18 cellular contexts compared by ENCODE assay signal in genomic region chr5:150311015-150311692, GRCh38. TPM values are rescaled to one million over a fixed set of nuclear protein-coding genes. Genes with fewer than 3 reads are reported as not detected.
"Had no signal": no experiment of that assay in that cellular context is flagged by ENCODE, and none has a peak within 500 bp of the region (broad histone marks: within the 10 kb centered on the region; RNA-seq: fewer than 3 reads in every experiment).

No MANE protein-coding gene starts in this region.

- H3K4me1 ChIP-seq: parathyroid adenoma had no signal

- H2AFZ ChIP-seq: parathyroid adenoma had no signal

- H3K4me1 Mint-ChIP-seq: stimulated activated naive B cell treated with anti-CD40 and anti-IgM and Interleukin-4, amounts not matched to agents 10 μg/mL and 1 μg/mL and 100 μg/mL, for 72 hours had no signal

- H3K27ac ChIP-seq: dorsolateral prefrontal cortex, parathyroid adenoma, thoracic aorta had no signal

- H3K27ac Mint-ChIP-seq: activated naive CD4-positive, alpha-beta T cell treated with anti-CD3 and anti-CD28 coated beads, Interleukin-2, amount 50 U/mL, for 72 hours; activated T-cell treated with anti-CD3 and anti-CD28 coated beads, Interleukin-2, amount 50 U/mL, for 72 hours; stimulated activated naive B cell treated with anti-CD40 and anti-IgM and Interleukin-4, amounts not matched to agents 10 μg/mL and 1 μg/mL and 100 μg/mL, for 72 hours had no signal

- H3K36me3 ChIP-seq: thoracic aorta had no signal

- H3K9me3 Mint-ChIP-seq: activated naive CD4-positive, alpha-beta T cell treated with anti-CD3 and anti-CD28 coated beads, Interleukin-2, amount 50 U/mL, for 72 hours; activated T-cell treated with anti-CD3 and anti-CD28 coated beads, Interleukin-2, amount 50 U/mL, for 72 hours had no signal

- H3K36me3 Mint-ChIP-seq: activated naive CD4-positive, alpha-beta T cell treated with anti-CD3 and anti-CD28 coated beads, Interleukin-2, amount 50 U/mL, for 72 hours; stimulated activated naive B cell treated with anti-CD40 and anti-IgM and Interleukin-4, amounts not matched to agents 10 μg/mL and 1 μg/mL and 100 μg/mL, for 72 hours had no signal

- DNase-seq: activated CD4-positive, alpha-beta T cell treated with anti-CD3 and anti-CD28 coated beads for 1 hour; activated CD4-positive, alpha-beta T cell treated with anti-CD3 and anti-CD28 coated beads, Interleukin-2, amount 50 U/mL, for 4 hours; activated gamma-delta T cell; activated T-cell treated with anti-CD3 and anti-CD28 coated beads, Interleukin-2, amount 50 U/mL, for 72 hours; amniotic stem cell; central memory CD4-positive, alpha-beta T cell; dorsolateral prefrontal cortex; hypothalamus; stimulated activated naive B cell treated with anti-CD40 and anti-IgM and Interleukin-4, amounts not matched to agents 10 μg/mL and 1 μg/mL and 100 μg/mL, for 72 hours; T-helper 1 cell; T1000 had no signal

- H3K27me3 ChIP-seq: dorsolateral prefrontal cortex had no signal

- H3K4me3 Mint-ChIP-seq: activated T-cell treated with anti-CD3 and anti-CD28 coated beads, Interleukin-2, amount 50 U/mL, for 72 hours; stimulated activated naive B cell treated with anti-CD40 and anti-IgM and Interleukin-4, amounts not matched to agents 10 μg/mL and 1 μg/mL and 100 μg/mL, for 72 hours had no signal

- H3K9ac ChIP-seq: parathyroid adenoma had no signal

- H3K79me2 ChIP-seq: parathyroid adenoma had no signal

- ATAC-seq: activated naive CD4-positive, alpha-beta T cell treated with anti-CD3 and anti-CD28 coated beads, Interleukin-2, amount 50 U/mL, for 72 hours; activated T-cell treated with anti-CD3 and anti-CD28 coated beads, Interleukin-2, amount 50 U/mL, for 72 hours; sciatic nerve; stimulated activated naive B cell treated with anti-CD40 and anti-IgM and Interleukin-4, amounts not matched to agents 10 μg/mL and 1 μg/mL and 100 μg/mL, for 72 hours had no signal

- H3K9me3 ChIP-seq: thoracic aorta had no signal

- H3K4me3 ChIP-seq: dorsolateral prefrontal cortex, lung, thoracic aorta had no signal

RNA-seq across cellular contexts. Expression of gene ARSI, which starts 8.4 kb away (rescaled TPM):
- total RNA-seq: activated CD8-positive, alpha-beta memory T cell treated with anti-CD3 and anti-CD28 coated beads for 36 hours; activated naive CD4-positive, alpha-beta T cell treated with anti-CD3 and anti-CD28 coated beads, Interleukin-2, amount 50 U/mL, for 72 hours; activated T-cell treated with anti-CD3 and anti-CD28 coated beads, Interleukin-2, amount 50 U/mL, for 72 hours had no signal

RNA-seq across cellular contexts. Expression of gene CAMK2A, which starts 21.6 kb away (rescaled TPM):
- total RNA-seq: activated CD8-positive, alpha-beta memory T cell treated with anti-CD3 and anti-CD28 coated beads for 36 hours; activated naive CD4-positive, alpha-beta T cell treated with anti-CD3 and anti-CD28 coated beads, Interleukin-2, amount 50 U/mL, for 72 hours; activated T-cell treated with anti-CD3 and anti-CD28 coated beads, Interleukin-2, amount 50 U/mL, for 72 hours; epithelial cell of proximal tubule had no signal
